In the genomic region with DNA sequence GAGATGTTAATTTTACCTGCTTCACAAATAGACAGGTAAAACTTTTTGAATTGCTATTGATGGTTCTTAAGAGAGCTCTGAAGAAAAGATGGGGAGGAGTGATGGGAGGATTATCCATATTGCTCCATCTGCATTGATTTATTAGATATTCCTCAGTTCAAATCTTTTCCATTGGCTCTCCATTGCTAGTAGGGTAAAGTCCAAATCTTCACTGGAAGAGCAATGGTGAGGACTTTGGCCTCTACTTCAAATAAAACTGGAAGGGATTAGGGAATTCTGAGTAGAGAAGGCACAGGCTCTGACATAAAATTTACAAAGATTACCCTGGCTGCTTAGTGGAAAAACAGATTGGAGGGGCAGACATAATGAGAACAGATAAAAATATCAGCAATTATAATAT, we compare ENCODE assay signal across 34 cellular contexts.
"Had no signal": no experiment of that assay in that cellular context is flagged by ENCODE, and none has a peak within 500 bp of the region (broad histone marks: within the 10 kb centered on the region; RNA-seq: fewer than 3 reads in every experiment).

No MANE protein-coding gene starts in this region.

- FAIRE-seq: astrocyte, TTC549 had no signal

- DNase-seq: activated B cell treated with CpG ODN at 0.5 μM for 24 hours; activated CD4-positive, alpha-beta memory T cell treated with anti-CD3 and anti-CD28 coated beads for 36 hours; activated CD4-positive, alpha-beta T cell treated with anti-CD3 and anti-CD28 coated beads for 4 hours; activated CD4-positive, alpha-beta T cell treated with anti-CD3 and anti-CD28 coated beads, Interleukin-2, amount 10 ng/mL, durations not matched to agents 24 days and 14 days; activated CD4-positive, alpha-beta T cell treated with anti-CD3 and anti-CD28 coated beads, Interleukin-2, amount 50 U/mL, for 1 hour; activated CD4-positive, alpha-beta T cell treated with anti-CD3 and anti-CD28 coated beads, Interleukin-2, amount 50 U/mL, for 4 hours; activated CD4-positive, CD25-positive, alpha-beta regulatory T cell treated with anti-CD3 and anti-CD28 coated beads, Interleukin-2, amount 50 U/mL, for 72 hours; activated CD8-positive, alpha-beta memory T cell treated with anti-CD3 and anti-CD28 coated beads, Interleukin-2, amount 50 U/mL, for 4 hours; activated CD8-positive, alpha-beta T cell treated with anti-CD3 and anti-CD28 coated beads for 36 hours; activated effector memory CD4-positive, alpha-beta T cell treated with anti-CD3 and anti-CD28 coated beads, Interleukin-2, amount 50 U/mL, for 16 hours; activated gamma-delta T cell treated with Interleukin-2 at 50 U/mL for 16 hours; activated naive CD4-positive, alpha-beta T cell; activated naive CD4-positive, alpha-beta T cell treated with anti-CD3 and anti-CD28 coated beads for 36 hours; activated naive CD4-positive, alpha-beta T cell treated with anti-CD3 and anti-CD28 coated beads, Interleukin-2, amount 50 U/mL, for 16 hours; activated naive CD8-positive, alpha-beta T cell treated with anti-CD3 and anti-CD28 coated beads for 36 hours; activated T-cell treated with anti-CD3 and anti-CD28 coated beads for 4 hours; activated T-cell treated with anti-CD3 and anti-CD28 coated beads, Interleukin-2, amount 50 U/mL, for 1 hour; activated T-cell treated with anti-CD3 and anti-CD28 coated beads, Interleukin-2, amount 50 U/mL, for 4 hours; activated T-cell treated with anti-CD3 and anti-CD28 coated beads, Interleukin-2, amount 50 U/mL, for 72 hours; adrenal gland; amniotic stem cell; aorta; body of pancreas; brain microvascular endothelial cell; central memory CD4-positive, alpha-beta T cell; T-helper 1 cell; T-helper 2 cell; T-helper 9 cell had no signal

- ATAC-seq: activated CD8-positive, alpha-beta T cell treated with anti-CD3 and anti-CD28 coated beads for 36 hours; activated naive CD4-positive, alpha-beta T cell treated with anti-CD3 and anti-CD28 coated beads, Interleukin-2, amount 50 U/mL, for 72 hours; activated T-cell treated with anti-CD3 and anti-CD28 coated beads, Interleukin-2, amount 50 U/mL, for 4 hours; activated T-cell treated with anti-CD3 and anti-CD28 coated beads, Interleukin-2, amount 50 U/mL, for 72 hours; activated T-helper 17 cell treated with anti-CD3 and anti-CD28 coated beads, Interleukin-2, amount 50 U/mL, for 72 hours; body of pancreas had no signal

- H3K9me3 ChIP-seq: adrenal gland, body of pancreas, breast epithelium had no signal

- H3K4me1 ChIP-seq: adrenal gland, body of pancreas, breast epithelium had no signal

- H3K27ac ChIP-seq: adrenal gland, body of pancreas, brain microvascular endothelial cell, breast epithelium, VCaP had no signal

- H3K27me3 ChIP-seq: adrenal gland, body of pancreas, brain microvascular endothelial cell, breast epithelium had no signal

- H3K4me3 ChIP-seq: adrenal gland, body of pancreas, breast epithelium had no signal

- H3K36me3 ChIP-seq: adrenal gland, brain microvascular endothelial cell, breast epithelium had no signal
